In genomic region chr22:44142421-44143116, GRCh38 we compare ENCODE assay signal across 22 cellular contexts. TPM values are rescaled to one million over a fixed set of nuclear protein-coding genes. Genes with fewer than 3 reads are reported as not detected.
A peak's percentile ranks its signal among the peaks of the same experiment; 100 is the strongest.
DNase-seq lines count a peak whose midpoint lies in the region; ATAC-seq and TF ChIP-seq lines count a peak whose summit lies in the region.
"Had no signal": no experiment of that assay in that cellular context is flagged by ENCODE, and none has a peak within 500 bp of the region (broad histone marks: within the 10 kb centered on the region; RNA-seq: fewer than 3 reads in every experiment).

No MANE protein-coding gene starts in this region.

- H3K4me2 ChIP-seq in neural progenitor cell, result no peak overlapping the region
- H3K4me2 ChIP-seq: KMS-11 had no signal

- H3K27ac ChIP-seq in neural progenitor cell (no peak overlapping the region), stomach (peak overlapping the region in 2 of 5 donors; percentile 59 to 79), testis (no peak overlapping the region)
- H3K27ac ChIP-seq: BLaER1, KMS-11, SJSA1 had no signal

- POLR2A ChIA-PET in WTC11 (lab: Charles Lee), result no interaction called here

- DNase-seq in DMS79 treated with DMSO at 0.1 percent for 48 hours (lab: John Stamatoyannopoulos, UW) (peak; percentile 13), DMS79 (lab: John Stamatoyannopoulos, UW) (no peak), WTC11 (ENCODE audit: low spot score) (no peak), neural progenitor cell (ENCODE audit: low spot score) (no peak), stomach (no peak), SHP77 treated with DMSO at 0.1 percent for 48 hours (lab: John Stamatoyannopoulos, UW) (no peak), testis (no peak), NCI-H2227 treated with DMSO at 0.1 percent for 48 hours (lab: John Stamatoyannopoulos, UW) (no peak)
- DNase-seq: 8988T; CD8-positive, alpha-beta T cell; GF-D8; NCI-H146; NCI-H2081; NCI-H526 treated with DMSO at 0.1 percent for 48 hours; OCI-M1; RPMI8226 had no signal

- TF ChIP-seq POLR2A in stomach (IDR thresholded peaks at IDR 0.05) (no peak), testis (IDR thresholded peaks at IDR 0.05) (no peak)

- H3K4me1 ChIP-seq in neural progenitor cell (peaks cover 44% of the 10 kb centered on the region), stomach (peaks cover 0 to 52% (median 11%) of the 10 kb centered on the region in 4 donors), testis (peaks cover 13% of the 10 kb centered on the region)

- H3K4me3 ChIP-seq in neural progenitor cell (no peak overlapping the region), stomach (no peak overlapping the region), testis (no peak overlapping the region)
- H3K4me3 ChIP-seq: BLaER1, SJSA1 had no signal

- intact Hi-C loops in stomach (cut with DNase I; ENCODE audit: low total_unique reads) (no loop called here), testis (cut with DNase I; ENCODE audit: low total_unique reads) (no loop called here)

- TF ChIP-seq CTCF in WTC11 (IDR thresholded peaks at IDR 0.05), result no peak
- TF ChIP-seq CTCF in neural progenitor cell (IDR thresholded peaks at IDR 0.05), result no peak
- no peak for TF ChIP-seq CTCF in stomach (IDR thresholded peaks at IDR 0.05)
- TF ChIP-seq CTCF in testis (IDR thresholded peaks at IDR 0.05), result no peak

- H3K9me3 ChIP-seq in neural progenitor cell (ENCODE audit: low read depth), result no peaks in the 10 kb centered on the region
- peaks cover 0 to 6% (median 5%) of the 10 kb centered on the region in 4 donors for H3K9me3 ChIP-seq in stomach
- no peaks in the 10 kb centered on the region for H3K9me3 ChIP-seq in testis
- H3K9me3 ChIP-seq: SJSA1 had no signal

- H3K27ac Mint-ChIP-seq in WTC11, result no peak overlapping the region
- H3K27ac Mint-ChIP-seq in neural progenitor cell, result peak overlapping the region; percentile 50
- H3K27ac Mint-ChIP-seq: CD8-positive, alpha-beta T cell had no signal

- no peaks in the 10 kb centered on the region for H3K79me2 ChIP-seq in neural progenitor cell (ENCODE audit: low read depth)

- H3K27me3 ChIP-seq in neural progenitor cell (peaks cover 8% of the 10 kb centered on the region), stomach (no peaks in the 10 kb centered on the region), testis (no peaks in the 10 kb centered on the region)
- H3K27me3 ChIP-seq: BLaER1, SJSA1 had no signal

- no peak overlapping the region for H2AFZ ChIP-seq in neural progenitor cell (replicated peaks)

- H3K4me3 Mint-ChIP-seq in WTC11, result no peak overlapping the region
- no peak overlapping the region for H3K4me3 Mint-ChIP-seq in neural progenitor cell
- H3K4me3 Mint-ChIP-seq: CD8-positive, alpha-beta T cell had no signal

- ATAC-seq in WTC11, result no peak
- ATAC-seq: CD8-positive, alpha-beta T cell; HCT116; HepG2 had no signal

- H3F3A ChIP-seq in neural progenitor cell (ENCODE audit: low read depth), result peaks cover 28% of the 10 kb centered on the region

- H3K36me3 Mint-ChIP-seq in WTC11, result peaks cover 17% of the 10 kb centered on the region
- H3K36me3 Mint-ChIP-seq in neural progenitor cell, result no peaks in the 10 kb centered on the region

- 75 to 92% (median 88%) methylated on average over 16 of the region's 16 CpGs for WGBS in stomach, 5 donors
- 92 to 94% methylated on average over 16 of the region's 16 CpGs for WGBS in testis, 2 donors

- peaks cover 8% of the 10 kb centered on the region for H4K20me1 ChIP-seq in neural progenitor cell (ENCODE audit: low read depth)
- H4K20me1 ChIP-seq: BLaER1 had no signal

- H3K36me3 ChIP-seq in neural progenitor cell (no peaks in the 10 kb centered on the region), stomach (peaks cover 0 to 24% (median 21%) of the 10 kb centered on the region in 4 donors), testis (ENCODE audit: low read depth, missing control alignments) (no peaks in the 10 kb centered on the region)
- H3K36me3 ChIP-seq: SJSA1 had no signal

- peak; percentile 67 for TF ChIP-seq EP300 in stomach (IDR thresholded peaks at IDR 0.05)

- no peak overlapping the region for H3K9ac ChIP-seq in neural progenitor cell
- H3K9ac ChIP-seq: BLaER1, KMS-11 had no signal

- H3K9me3 Mint-ChIP-seq in WTC11 (peaks cover 14% of the 10 kb centered on the region), neural progenitor cell (peaks cover 8% of the 10 kb centered on the region)

- H3K27me3 Mint-ChIP-seq in WTC11 (ENCODE audit: low read depth) (peaks cover 5% of the 10 kb centered on the region), neural progenitor cell (ENCODE audit: insufficient read depth, low read depth) (peaks cover 28% of the 10 kb centered on the region)

- peaks cover 33% of the 10 kb centered on the region for H3K4me1 Mint-ChIP-seq in WTC11
- peaks cover 41% of the 10 kb centered on the region for H3K4me1 Mint-ChIP-seq in neural progenitor cell

- CTCF ChIA-PET in WTC11 (lab: Charles Lee), result interaction anchor here (0.7 kb wide), 1 partner anchor 202 kb away, joined by 4 read pairs; no protein-coding TSS in a partner anchor

TF ChIP-seq in WTC11, 78 proteins besides CTCF, POLR2A, EP300 and RAD21:
- TF ChIP-seq GTF2I (CRISPR knock-in tag; conservative IDR thresholded peaks at IDR 0.05), result 0 out of 2 replicates have a peak, but pooled peaks have one; percentile 45
- no peak for TF ChIP-seq NR2C2 (CRISPR knock-in tag; IDR thresholded peaks at IDR 0.05)
- TF ChIP-seq E2F1 (CRISPR knock-in tag; IDR thresholded peaks at IDR 0.05), result no peak

RNA-seq across cellular contexts. Expression of gene PARVG, which starts 38.2 kb away (rescaled TPM):
- 0.41 to 0.94 TPM (median 0.69 TPM) in 3 replicates for total RNA-seq in WTC11 (2021)
- 0.15 TPM in 1 of 2 replicates, not detected in the other for total RNA-seq in neural progenitor cell (ENCODE audit: low replicate concordance)
- 10 to 100 TPM; 12.3 to 78.2 (median 51.9) TPM for total RNA-seq in stomach
- polyA plus RNA-seq in stomach, result 1 to 10 TPM; 5.7 to 7.3 (median 5.9) TPM
- total RNA-seq in testis, result 10 to 100 TPM in 1 of 2 donors, 1 to 10 TPM in 1; 9.7 to 14.1 TPM
- 7.2 TPM for polyA plus RNA-seq in testis (ENCODE audit: insufficient read depth, low read depth, low replicate concordance)
- total RNA-seq: HepG2, M059J, SJSA1 had no signal
- polyA plus RNA-seq: HepG2 had no signal
